11 cellular contexts compared by ENCODE assay signal in the genomic region with DNA sequence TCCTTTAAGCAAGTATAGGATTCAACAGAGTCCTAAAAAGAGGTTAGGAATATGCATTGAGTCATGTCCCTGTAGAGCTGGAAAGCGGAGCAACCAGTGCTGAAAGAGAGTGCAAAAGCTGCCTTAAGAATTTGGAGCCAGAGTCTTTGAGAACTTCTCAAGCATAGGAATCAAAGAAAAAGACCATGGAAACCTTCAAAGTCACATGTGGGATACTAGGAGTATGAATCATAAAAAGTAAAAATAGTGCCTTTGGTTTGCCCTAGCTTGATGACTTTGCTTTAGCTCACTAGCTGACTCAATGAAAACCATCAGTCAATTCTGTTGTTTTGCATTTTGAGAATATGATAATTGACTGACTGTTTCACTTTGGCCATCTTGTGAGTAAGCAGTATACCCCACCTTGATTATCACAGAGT.
DNase-seq lines count a peak whose midpoint lies in the region; ATAC-seq and TF ChIP-seq lines count a peak whose summit lies in the region.
"Had no signal": no experiment of that assay in that cellular context is flagged by ENCODE, and none has a peak within 500 bp of the region (broad histone marks: within the 10 kb centered on the region; RNA-seq: fewer than 3 reads in every experiment).

No MANE protein-coding gene starts in this region.

- no peaks in the 10 kb centered on the region for H3K9me2 ChIP-seq in GM23248 (ENCODE audit: insufficient read depth)

- POLR2A ChIA-PET in RWPE1 (lab: Yijun Ruan, JAX; ENCODE audit: low non-redundant PET), result no interaction called here

- H3K79me2 ChIP-seq in GM23248 (ENCODE audit: insufficient read depth), result no peaks in the 10 kb centered on the region
- no peaks in the 10 kb centered on the region for H3K79me2 ChIP-seq in H9 (ENCODE audit: insufficient read depth, low read length)

- no peaks in the 10 kb centered on the region for H3K27me3 Mint-ChIP-seq in H9 (ENCODE audit: low read depth)

- 0 out of 7 replicates have a peak overlapping the region, but pooled peaks of 1 of the 3 experiments have one; percentile 8 for H3K27ac Mint-ChIP-seq in H9
- H3K27ac Mint-ChIP-seq: activated T-helper 1 cell treated with anti-CD3 and anti-CD28 coated beads, Interleukin-12 subunit alpha, Interleukin-12 subunit beta, Interleukin-2, Interleukin-4 antibody, amounts not matched to agents 30 ng/mL and 10 ng/mL and 1 ng/mL, durations not matched to agents 14 hours and 24 hours and 36 hours had no signal

- H3K9me3 ChIP-seq in GM23248 (ENCODE audit: low read depth) (no peaks in the 10 kb centered on the region), H9 (ENCODE audit: control insufficient read depth, low read depth, low read length) (no peaks in the 10 kb centered on the region)
- H3K9me3 ChIP-seq: tibial nerve had no signal

- H3K36me3 ChIP-seq in GM23248 (ENCODE audit: low read depth), result no peaks in the 10 kb centered on the region
- H3K36me3 ChIP-seq: tibial nerve had no signal

- H4K20me1 ChIP-seq in GM23248 (ENCODE audit: insufficient read depth) (no peaks in the 10 kb centered on the region), H9 (ENCODE audit: control insufficient read depth, insufficient read depth, insufficient read length) (no peaks in the 10 kb centered on the region)

- DNase-seq in AG09309 (ENCODE audit: low read depth), result peak; percentile 28
- peak; percentile 86 for DNase-seq in GM23248
- DNase-seq in RWPE1 (ENCODE audit: low spot score), result peak; percentile 72
- peak; percentile 39 for DNase-seq in fibroblast of villous mesenchyme (ENCODE audit: low read depth)
- DNase-seq in H9, result no peak
- DNase-seq in anterior cingulate cortex (lab: John Stamatoyannopoulos, UW), result no peak
- DNase-seq in NCI-H2029 (lab: John Stamatoyannopoulos, UW), result no peak
- DNase-seq: NCI-H187 had no signal

- H3K27ac ChIP-seq in GM23248 (peak overlapping the region; percentile 60), RWPE1 (no peak overlapping the region), H9 (ENCODE audit: insufficient read length, low read depth, low read length) (no peak overlapping the region)
- H3K27ac ChIP-seq: tibial nerve had no signal

- no peaks in the 10 kb centered on the region for H3K27me3 ChIP-seq in GM23248 (replicated peaks; ENCODE audit: insufficient read depth)
- H3K27me3 ChIP-seq in H9 (ENCODE audit: insufficient read depth, low read length), result no peaks in the 10 kb centered on the region
- H3K27me3 ChIP-seq: tibial nerve had no signal

- no peak overlapping the region for H3T11ph ChIP-seq in H9 (ENCODE audit: low read length)

- no peak overlapping the region for H2BK120ac ChIP-seq in H9 (ENCODE audit: low read depth, low read length, poor library complexity, severe bottlenecking)

- no peak overlapping the region for H2AFZ ChIP-seq in GM23248
- H2AFZ ChIP-seq in H9 (ENCODE audit: low read length), result no peak overlapping the region

- no peak overlapping the region for H2BK15ac ChIP-seq in H9 (ENCODE audit: low read depth, low read length)

- no peak overlapping the region for H4K5ac ChIP-seq in H9 (ENCODE audit: insufficient read length, low read depth, low read length)

- no peak overlapping the region for H3K4me3 ChIP-seq in AG09309 (ENCODE audit: control insufficient read depth, low read depth, low read length)
- no peak overlapping the region for H3K4me3 ChIP-seq in GM23248
- H3K4me3 ChIP-seq in fibroblast of villous mesenchyme (ENCODE audit: low read depth, low read length), result no peak overlapping the region
- H3K4me3 ChIP-seq: tibial nerve had no signal

- H3K4me2 ChIP-seq in GM23248 (ENCODE audit: unreplicated experiment), result peak overlapping the region; percentile 61
- no peak overlapping the region for H3K4me2 ChIP-seq in H9 (ENCODE audit: insufficient read depth, insufficient read length, low read length)

- no peak overlapping the region for H3K56ac ChIP-seq in H9 (ENCODE audit: insufficient read length, low read depth, low read length)

- H3K23ac ChIP-seq in H9 (ENCODE audit: insufficient read length, low read depth, low read length), result no peak overlapping the region

- no peak for ATAC-seq in HG02623 (IDR thresholded peaks at IDR 0.05; ENCODE audit: unreplicated experiment)

- H3K4me1 ChIP-seq in GM23248 (ENCODE audit: insufficient read depth), result peaks cover 20% of the 10 kb centered on the region
- H3K4me1 ChIP-seq in H9 (ENCODE audit: insufficient read depth, low read length), result peaks cover 2% of the 10 kb centered on the region; the same call in 1 of the 2 replicates
- H3K4me1 ChIP-seq: tibial nerve had no signal

- no peaks in the 10 kb centered on the region for H3K23me2 ChIP-seq in H9 (ENCODE audit: insufficient read length, low read depth, low read length, poor library complexity, severe bottlenecking)

- no peak overlapping the region for H3K18ac ChIP-seq in H9 (ENCODE audit: insufficient read length, low read depth, low read length)

- no peak overlapping the region for H3K4me3 Mint-ChIP-seq in H9
- H3K4me3 Mint-ChIP-seq: activated T-helper 1 cell treated with anti-CD3 and anti-CD28 coated beads, Interleukin-12 subunit alpha, Interleukin-12 subunit beta, Interleukin-2, Interleukin-4 antibody, amounts not matched to agents 30 ng/mL and 10 ng/mL and 1 ng/mL, durations not matched to agents 14 hours and 24 hours and 36 hours had no signal

- in situ Hi-C loops in GM23248 (cut with MboI), result no loop called here

- peaks cover 20% of the 10 kb centered on the region for H3F3A ChIP-seq in GM23248 (ENCODE audit: insufficient read depth)

- no peak overlapping the region for H2BK20ac ChIP-seq in H9 (ENCODE audit: low read depth, low read length, poor library complexity, severe bottlenecking)

- no peaks in the 10 kb centered on the region for H3K9me3 Mint-ChIP-seq in H9
- H3K9me3 Mint-ChIP-seq: activated T-helper 1 cell treated with anti-CD3 and anti-CD28 coated beads, Interleukin-12 subunit alpha, Interleukin-12 subunit beta, Interleukin-2, Interleukin-4 antibody, amounts not matched to agents 30 ng/mL and 10 ng/mL and 1 ng/mL, durations not matched to agents 14 hours and 24 hours and 36 hours had no signal

- H3K14ac ChIP-seq in H9 (ENCODE audit: insufficient read depth, low read length), result no peak overlapping the region

- no peaks in the 10 kb centered on the region for H3K79me1 ChIP-seq in H9 (ENCODE audit: insufficient read depth, low read depth, low read length, poor library complexity, severe bottlenecking)

- CTCF ChIA-PET in RWPE1 (lab: Yijun Ruan, JAX), result interaction anchor here (0.6 kb wide), 1 partner anchor 192 kb away, joined by 3 read pairs; no protein-coding TSS in a partner anchor

- WGBS in GM23248 (ENCODE audit: low coverage in 1 of 2, low lambda C conversion rate in 2 of 2, missing lambda C conversion rate in 2 of 2), 2 experiments, result 0% methylated on average over 1 of the region's 1 CpG
- no CpG with 5 or more reads among the region's 1 CpG for WGBS in H9 (ENCODE audit: extremely low coverage, insufficient read length, low lambda C conversion rate)

- no peak overlapping the region for H4K8ac ChIP-seq in H9 (replicated peaks; ENCODE audit: insufficient read length, low read depth, low read length)

- TF ChIP-seq CTCF in AG09309 (IDR thresholded peaks at IDR 0.05; ENCODE audit: control insufficient read depth, insufficient read depth, low read depth, low read length, missing control alignments) (no peak), RWPE1 (conservative IDR thresholded peaks at IDR 0.05; ENCODE audit: low read depth) (no peak), fibroblast of villous mesenchyme (IDR thresholded peaks at IDR 0.05; ENCODE audit: insufficient read depth, low read depth, low read length) (no peak), H9 (conservative IDR thresholded peaks at IDR 0.05) (no peak)

- H3K36me3 Mint-ChIP-seq in H9 (ENCODE audit: insufficient read depth in 1 of 3, low read depth in 3 of 3), result no peaks in the 10 kb centered on the region

- no peak overlapping the region for H2BK12ac ChIP-seq in H9 (ENCODE audit: insufficient read length, low read depth, low read length)

- no peak overlapping the region for H2BK5ac ChIP-seq in H9 (ENCODE audit: insufficient read length, low read length)

- H4K91ac ChIP-seq in H9 (ENCODE audit: insufficient read length, low read depth, low read length), result no peak overlapping the region

- no peak overlapping the region for H3K4ac ChIP-seq in H9 (ENCODE audit: low read depth, low read length)

- no peak overlapping the region for H2AK5ac ChIP-seq in H9 (ENCODE audit: insufficient read length, low read length)

- H3K9ac ChIP-seq in GM23248, result no peak overlapping the region
- no peak overlapping the region for H3K9ac ChIP-seq in H9 (ENCODE audit: extremely low read depth, insufficient read length, low read length)

- H3K4me1 Mint-ChIP-seq in H9, result peaks cover 23 to 27% of the 10 kb centered on the region in 2 experiments

Comparison
In these comparisons a context has a peak if more than half of its experiments do, and no peak if none do; other contexts are left out.
1. DNase-seq: peak in AG09309 (single experiment), GM23248 (single experiment), RWPE1 (single experiment) and fibroblast of villous mesenchyme (single experiment); none in H9 (single experiment), anterior cingulate cortex (0 of 58) and NCI-H2029 (single experiment).